ENCODE assay signal across 23 cellular contexts in genomic region chr9:107105784-107106183, GRCh38.
DNase-seq lines count a peak whose midpoint lies in the region; ATAC-seq and TF ChIP-seq lines count a peak whose summit lies in the region.
"Had no signal": no experiment of that assay in that cellular context is flagged by ENCODE, and none has a peak within 500 bp of the region (broad histone marks: within the 10 kb centered on the region; RNA-seq: fewer than 3 reads in every experiment).

No MANE protein-coding gene starts in this region.

- peak; percentile 67 for ATAC-seq in mucosa of descending colon
- no peak for ATAC-seq in natural killer cell
- ATAC-seq: CD8-positive, alpha-beta T cell; HepG2; Right ventricle myocardium inferior; SK-N-SH treated with all-trans-retinoic acid at 6 μM for 48 hours; T-helper 17 cell had no signal

- H3K4me1 Mint-ChIP-seq in natural killer cell = no peaks in the 10 kb centered on the region
- H3K4me1 Mint-ChIP-seq: T-helper 17 cell had no signal

- TF ChIP-seq CTCF in mucosa of descending colon (IDR thresholded peaks at IDR 0.05) (no peak), natural killer cell (IDR thresholded peaks at IDR 0.05) (no peak)

- H3K4me3 Mint-ChIP-seq in natural killer cell = no peak overlapping the region
- H3K4me3 Mint-ChIP-seq: CD8-positive, alpha-beta T cell; T-helper 17 cell had no signal

- no peak overlapping the region for H3K4me3 ChIP-seq in mucosa of descending colon
- H3K4me3 ChIP-seq: GM23248, PC-9, SJCRH30 had no signal

- no peaks in the 10 kb centered on the region for H3K4me1 ChIP-seq in mucosa of descending colon (ENCODE audit: low read depth)
- H3K4me1 ChIP-seq: Caco-2, SJCRH30 had no signal

- intact Hi-C loops in mucosa of descending colon (cut with DNase I, micrococcal nuclease) = no loop called here
- intact Hi-C loops in natural killer cell (cut with micrococcal nuclease) = no loop called here

- no peaks in the 10 kb centered on the region for H3K36me3 Mint-ChIP-seq in natural killer cell
- H3K36me3 Mint-ChIP-seq: CD8-positive, alpha-beta T cell had no signal

- H3K9me3 Mint-ChIP-seq in natural killer cell = no peaks in the 10 kb centered on the region
- H3K9me3 Mint-ChIP-seq: CD8-positive, alpha-beta T cell had no signal

- H3K9me3 ChIP-seq in mucosa of descending colon = no peaks in the 10 kb centered on the region
- H3K9me3 ChIP-seq: Caco-2, SJCRH30 had no signal

- no peak overlapping the region for H3K27ac Mint-ChIP-seq in natural killer cell
- H3K27ac Mint-ChIP-seq: CD8-positive, alpha-beta T cell; T-helper 17 cell had no signal

- H3K36me3 ChIP-seq in mucosa of descending colon (ENCODE audit: low read depth) = no peaks in the 10 kb centered on the region
- H3K36me3 ChIP-seq: SJCRH30 had no signal

- peaks cover 10 to 19% of the 10 kb centered on the region in 2 donors for H3K27me3 Mint-ChIP-seq in natural killer cell (ENCODE audit: low read depth in 2 of 2)
- H3K27me3 Mint-ChIP-seq: T-helper 17 cell had no signal

- peak; percentile 35 for DNase-seq in DMS53 (lab: John Stamatoyannopoulos, UW)
- peak; percentile 54 for DNase-seq in NCI-H1694 treated with DMSO at 0.1 percent for 48 hours (lab: John Stamatoyannopoulos, UW)
- peak; percentile 94 for DNase-seq in NCI-H69 (lab: John Stamatoyannopoulos, UW)
- no peak for DNase-seq in mucosa of descending colon
- no peak for DNase-seq in natural killer cell
- no peak for DNase-seq in T-helper 2 cell
- DNase-seq in NCI-H345 (lab: John Stamatoyannopoulos, UW) = no peak
- DNase-seq: Caco-2; CD8-positive, alpha-beta T cell; GM23248; H7; Karpas-422; NCI-H1092 treated with DMSO at 0.1 percent for 48 hours; NCI-H1436; NCI-H1930; NCI-H446 treated with DMSO at 0.1 percent for 48 hours; NCI-H774; PC-9; SJCRH30; T-helper 17 cell had no signal

Comparison
In these comparisons a context has a peak if more than half of its experiments do, and no peak if none do; other contexts are left out.
1. DNase-seq: peak in DMS53 (single experiment), NCI-H1694 treated with DMSO at 0.1 percent for 48 hours (single experiment) and NCI-H69 (single experiment); none in mucosa of descending colon (0 of 3), natural killer cell (single experiment), T-helper 2 cell (0 of 5) and NCI-H345 (single experiment).